Comparison of ENCODE assay signal across 9 cellular contexts in the genomic region with DNA sequence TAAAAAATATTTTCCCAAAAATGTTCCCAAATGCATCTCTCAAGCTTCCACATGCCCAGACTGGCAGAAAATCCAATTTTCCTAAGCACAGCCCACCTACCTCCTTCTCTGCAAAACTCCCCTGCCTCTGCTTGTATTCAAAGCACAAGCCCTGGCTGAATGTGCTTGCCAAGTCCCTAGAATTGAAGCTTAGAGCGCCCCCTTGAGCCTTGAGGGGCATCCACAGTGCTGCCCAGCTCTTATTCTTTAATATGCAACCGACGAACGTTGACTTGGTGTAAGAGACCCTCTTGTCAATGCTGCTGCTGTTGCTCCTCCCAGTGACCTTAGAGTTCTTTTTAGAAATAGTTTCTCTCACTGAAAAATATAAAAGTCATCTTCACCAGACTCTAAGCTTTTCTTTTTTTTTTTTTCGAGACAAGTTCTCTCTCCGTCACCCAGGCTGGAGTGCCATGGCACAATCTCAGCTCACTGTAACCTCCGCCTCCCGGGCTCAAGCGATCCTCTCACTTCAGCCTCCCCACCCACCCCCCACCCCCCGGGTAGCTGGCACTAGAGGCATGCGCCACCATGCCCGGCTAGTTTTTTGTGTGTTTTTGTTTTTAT.
DNase-seq lines count a peak whose midpoint lies in the region; ATAC-seq and TF ChIP-seq lines count a peak whose summit lies in the region.
"Had no signal": no experiment of that assay in that cellular context is flagged by ENCODE, and none has a peak within 500 bp of the region (broad histone marks: within the 10 kb centered on the region; RNA-seq: fewer than 3 reads in every experiment).

No MANE protein-coding gene starts in this region.

- intact Hi-C loops in left ventricle myocardium inferior (cut with micrococcal nuclease), result no loop called here

- peaks cover 0 to 6% of the 10 kb centered on the region in 2 donors for H3K27me3 Mint-ChIP-seq in T-cell

- H3K27ac ChIP-seq in left ventricle myocardium inferior (replicated peaks), result no peak overlapping the region
- H3K27ac ChIP-seq: skin epidermis had no signal

- peaks cover 4% of the 10 kb centered on the region for H3K27me3 ChIP-seq in left ventricle myocardium inferior (ENCODE audit: low read depth)

- CTCF ChIA-PET in T-cell (lab: Charles Lee), result interaction anchor here (0.5 to 2.1 kb wide), 35 partner anchors 9 to 1574 kb away, joined by 3 to 18 read pairs (median 4); a partner anchor contains a TSS

- no peak overlapping the region for H3K27ac Mint-ChIP-seq in T-cell

- peaks cover 4 to 8% (median 6%) of the 10 kb centered on the region in 3 donors for H3K4me1 Mint-ChIP-seq in T-cell

- no peaks in the 10 kb centered on the region for H3K9me3 ChIP-seq in left ventricle myocardium inferior (replicated peaks)

- no peaks in the 10 kb centered on the region for H3K36me3 Mint-ChIP-seq in T-cell

- peak; percentile 94 for TF ChIP-seq CTCF in left ventricle myocardium inferior (IDR thresholded peaks at IDR 0.05; ENCODE audit: borderline replicate concordance)

- H3K4me3 Mint-ChIP-seq in T-cell, result no peak overlapping the region

- no peaks in the 10 kb centered on the region for H3K9me3 Mint-ChIP-seq in T-cell

- DNase-seq in NK-92 treated with Interleukin-12 subunit alpha and Interleukin-12 subunit beta, amount 100 ng/mL, for 24 hours (lab: John Stamatoyannopoulos, UW), result peak; percentile 39
- DNase-seq in NK-92 (lab: John Stamatoyannopoulos, UW; ENCODE audit: unreplicated experiment), result no peak
- DNase-seq in NCI-H1105 (lab: John Stamatoyannopoulos, UW), result peak; percentile 84
- peak; percentile 34 to 83 (median 64) for DNase-seq in T-cell
- peak; percentile 81 for DNase-seq in amniotic epithelial cell (ENCODE audit: low read depth)
- peak; percentile 46 for DNase-seq in left ventricle myocardium inferior
- peak; percentile 62 for DNase-seq in retina

- ATAC-seq in T-cell (replicated peaks in 1 of 4) (peak; percentile 75 to 86 (median 76)), HG03097 (IDR thresholded peaks at IDR 0.05; ENCODE audit: low FRiP score, unreplicated experiment) (no peak)

- H3K4me1 ChIP-seq in left ventricle myocardium inferior, result no peaks in the 10 kb centered on the region

- no peaks in the 10 kb centered on the region for H3K36me3 ChIP-seq in left ventricle myocardium inferior

- H3K4me3 ChIP-seq in left ventricle myocardium inferior, result no peak overlapping the region
- H3K4me3 ChIP-seq: skin epidermis had no signal

- POLR2A ChIA-PET in T-cell (lab: Charles Lee), result interaction anchor here (0.6 to 1.0 kb wide), 4 partner anchors 46 to 1196 kb away, joined by 3 to 4 read pairs (median 4); no protein-coding TSS in a partner anchor
